Comparison of ENCODE assay signal across 23 cellular contexts in genomic region chr12:104707179-104707578, GRCh38.
DNase-seq lines count a peak whose midpoint lies in the region; FAIRE-seq and TF ChIP-seq lines count a peak whose summit lies in the region.
"Had no signal": no experiment of that assay in that cellular context is flagged by ENCODE, and none has a peak within 500 bp of the region (broad histone marks: within the 10 kb centered on the region; RNA-seq: fewer than 3 reads in every experiment).

No MANE protein-coding gene starts in this region.

- peaks cover 0 to 36% (median 3%) of the 10 kb centered on the region in 3 donors for H3K36me3 Mint-ChIP-seq in CD8-positive, alpha-beta memory T cell
- H3K36me3 Mint-ChIP-seq in activated CD4-positive, alpha-beta memory T cell treated with anti-CD3 and anti-CD28 coated beads, Interleukin-2, amount 10 ng/mL, durations not matched to agents 7 days and 5 days (ENCODE audit: low read depth): peaks cover 15% of the 10 kb centered on the region
- H3K36me3 Mint-ChIP-seq: mesothelial cell of epicardium had no signal

- H3K4me2 ChIP-seq in endothelial cell of umbilical vein (ENCODE audit: insufficient read depth, low read length): no peak overlapping the region

- H3K9me3 Mint-ChIP-seq in CD8-positive, alpha-beta memory T cell: no peaks in the 10 kb centered on the region
- H3K9me3 Mint-ChIP-seq in activated CD4-positive, alpha-beta memory T cell treated with anti-CD3 and anti-CD28 coated beads, Interleukin-2, amount 10 ng/mL, durations not matched to agents 7 days and 5 days: no peaks in the 10 kb centered on the region
- H3K9me3 Mint-ChIP-seq: activated naive CD4-positive, alpha-beta T cell treated with anti-CD3 and anti-CD28 coated beads, Interleukin-2, amount 50 U/mL, for 24 hours; activated T-helper 1 cell treated with anti-CD3 and anti-CD28 coated beads, Interleukin-12 subunit alpha, Interleukin-12 subunit beta, Interleukin-2, Interleukin-4 antibody, amounts not matched to agents 30 ng/mL and 10 ng/mL and 1 ng/mL, durations not matched to agents 14 hours and 24 hours and 36 hours; mesothelial cell of epicardium; naive thymus-derived CD4-positive, alpha-beta T cell had no signal

- H3K27me3 Mint-ChIP-seq in CD8-positive, alpha-beta memory T cell: no peaks in the 10 kb centered on the region
- H3K27me3 Mint-ChIP-seq in activated CD4-positive, alpha-beta memory T cell treated with anti-CD3 and anti-CD28 coated beads, Interleukin-2, amount 10 ng/mL, durations not matched to agents 7 days and 5 days: no peaks in the 10 kb centered on the region
- H3K27me3 Mint-ChIP-seq: activated naive CD4-positive, alpha-beta T cell treated with anti-CD3 and anti-CD28 coated beads, Interleukin-2, amount 50 U/mL, for 24 hours; naive thymus-derived CD4-positive, alpha-beta T cell had no signal

- POLR2A ChIA-PET in CD8-positive, alpha-beta memory T cell (lab: Charles Lee): no interaction called here
- POLR2A ChIA-PET in activated CD4-positive, alpha-beta memory T cell treated with anti-CD3 and anti-CD28 coated beads, Interleukin-2, amount 10 ng/mL, durations not matched to agents 7 days and 5 days (lab: Charles Lee): no interaction called here
- POLR2A ChIA-PET in endothelial cell of umbilical vein (lab: Charles Lee): no interaction called here

- H3K9me1 ChIP-seq in endothelial cell of umbilical vein (replicated peaks; ENCODE audit: control insufficient read depth, extremely low read depth, insufficient read depth, low read length): no peaks in the 10 kb centered on the region

- FAIRE-seq in endothelial cell of umbilical vein (lab: Jason Lieb, UNC): no peak
- FAIRE-seq: D721Med, GM12892 had no signal

- no peak overlapping the region for H3K9ac ChIP-seq in endothelial cell of umbilical vein (replicated peaks; ENCODE audit: extremely low read depth, insufficient read depth, low read length)

- TF ChIP-seq CTCF in endothelial cell of umbilical vein (IDR thresholded peaks at IDR 0.05; ENCODE audit: extremely low read depth in 1 of 2, insufficient read depth in 1 of 2, low read depth in 1 of 2, low read length in 2 of 2): no peak

- peak overlapping the region; percentile 41 for H3K27ac ChIP-seq in ACC112 (ENCODE audit: low read depth, low read length)
- H3K27ac ChIP-seq in CD8-positive, alpha-beta memory T cell (ENCODE audit: low read depth, low read length): no peak overlapping the region
- H3K27ac ChIP-seq in endothelial cell of umbilical vein (ENCODE audit: insufficient read depth, low read depth, low read length): no peak overlapping the region
- H3K27ac ChIP-seq: ascending aorta, C4-2B, skin epidermis had no signal

- no TSS peak for BruUV-seq in endothelial cell of umbilical vein (replicated peaks; lab: Mats Ljungman, UMichigan)

- H3K79me2 ChIP-seq in ACC112 (ENCODE audit: control insufficient read depth, insufficient read depth, low read length, unreplicated experiment) (no peaks in the 10 kb centered on the region), endothelial cell of umbilical vein (ENCODE audit: control insufficient read depth, insufficient read depth, low read length) (no peaks in the 10 kb centered on the region)

- no peaks in the 10 kb centered on the region for H3K27me3 ChIP-seq in ACC112 (ENCODE audit: insufficient read depth, low read length)
- H3K27me3 ChIP-seq in CD8-positive, alpha-beta memory T cell (ENCODE audit: insufficient read depth, low read length, poor library complexity, severe bottlenecking): no peaks in the 10 kb centered on the region
- no peaks in the 10 kb centered on the region for H3K27me3 ChIP-seq in endothelial cell of umbilical vein (ENCODE audit: control insufficient read depth in 2 of 2, insufficient read depth in 2 of 2, low read length in 2 of 2)
- H3K27me3 ChIP-seq: ascending aorta had no signal

- no peak overlapping the region for H3K4me3 Mint-ChIP-seq in CD8-positive, alpha-beta memory T cell
- H3K4me3 Mint-ChIP-seq in activated CD4-positive, alpha-beta memory T cell treated with anti-CD3 and anti-CD28 coated beads, Interleukin-2, amount 10 ng/mL, durations not matched to agents 7 days and 5 days: no peak overlapping the region
- H3K4me3 Mint-ChIP-seq: activated naive CD4-positive, alpha-beta T cell treated with anti-CD3 and anti-CD28 coated beads, Interleukin-2, amount 50 U/mL, for 24 hours; activated T-helper 1 cell treated with anti-CD3 and anti-CD28 coated beads, Interleukin-12 subunit alpha, Interleukin-12 subunit beta, Interleukin-2, Interleukin-4 antibody, amounts not matched to agents 30 ng/mL and 10 ng/mL and 1 ng/mL, durations not matched to agents 14 hours and 24 hours and 36 hours; mesothelial cell of epicardium; naive thymus-derived CD4-positive, alpha-beta T cell had no signal

- H3K4me1 Mint-ChIP-seq in CD8-positive, alpha-beta memory T cell: peaks cover 42 to 77% (median 49%) of the 10 kb centered on the region in 3 donors
- peaks cover 24% of the 10 kb centered on the region for H3K4me1 Mint-ChIP-seq in activated CD4-positive, alpha-beta memory T cell treated with anti-CD3 and anti-CD28 coated beads, Interleukin-2, amount 10 ng/mL, durations not matched to agents 7 days and 5 days

- TF ChIP-seq POLR2A in endothelial cell of umbilical vein (IDR thresholded peaks at IDR 0.05; ENCODE audit: low read depth, low read length): no peak

- peak overlapping the region in 6 of 8 donors; percentile 2 to 81 (median 58) for H3K27ac Mint-ChIP-seq in CD8-positive, alpha-beta memory T cell
- H3K27ac Mint-ChIP-seq in activated CD4-positive, alpha-beta memory T cell treated with anti-CD3 and anti-CD28 coated beads, Interleukin-2, amount 10 ng/mL, durations not matched to agents 7 days and 5 days: peak overlapping the region; percentile 6
- H3K27ac Mint-ChIP-seq: mesothelial cell of epicardium had no signal

- CTCF ChIA-PET in CD8-positive, alpha-beta memory T cell (lab: Charles Lee): no interaction called here
- CTCF ChIA-PET in activated CD4-positive, alpha-beta memory T cell treated with anti-CD3 and anti-CD28 coated beads, Interleukin-2, amount 10 ng/mL, durations not matched to agents 7 days and 5 days (lab: Charles Lee): no interaction called here
- CTCF ChIA-PET in endothelial cell of umbilical vein (lab: Charles Lee): no interaction called here

- dilution Hi-C loops in endothelial cell of umbilical vein (cut with MboI; ENCODE audit: extremely low pct_ligation_motif_present, low sequenced_read_pairs): no loop called here

- H2AFZ ChIP-seq in ACC112 (ENCODE audit: low read length, unreplicated experiment): no peak overlapping the region
- no peak overlapping the region for H2AFZ ChIP-seq in endothelial cell of umbilical vein (ENCODE audit: low read depth, low read length)

- intact Hi-C loops in endothelial cell of umbilical vein (cut with micrococcal nuclease): no loop called here

- no peaks in the 10 kb centered on the region for H3K36me3 ChIP-seq in ACC112 (ENCODE audit: insufficient read depth, low read length)
- no peaks in the 10 kb centered on the region for H3K36me3 ChIP-seq in CD8-positive, alpha-beta memory T cell (ENCODE audit: insufficient read depth, low read length)
- H3K36me3 ChIP-seq in endothelial cell of umbilical vein (ENCODE audit: control insufficient read depth in 2 of 2, extremely low read depth in 1 of 2, insufficient read depth in 2 of 2, low read length in 2 of 2): no peaks in the 10 kb centered on the region
- H3K36me3 ChIP-seq: ascending aorta had no signal

- no peak overlapping the region for H3K4me3 ChIP-seq in ACC112 (ENCODE audit: low read depth, low read length)
- no peak overlapping the region for H3K4me3 ChIP-seq in CD8-positive, alpha-beta memory T cell (ENCODE audit: low read length)
- H3K4me3 ChIP-seq in endothelial cell of umbilical vein (replicated peaks in 1 of 3; ENCODE audit: insufficient read depth in 1 of 3, low read depth in 1 of 3, low read length in 3 of 3): no peak overlapping the region
- H3K4me3 ChIP-seq: ascending aorta, skin epidermis had no signal

- no peaks in the 10 kb centered on the region for H4K20me1 ChIP-seq in endothelial cell of umbilical vein (replicated peaks; ENCODE audit: control insufficient read depth, extremely low read depth, insufficient read depth, low read length)

- H3K9me3 ChIP-seq in CD8-positive, alpha-beta memory T cell (ENCODE audit: low read length): no peaks in the 10 kb centered on the region
- H3K9me3 ChIP-seq in endothelial cell of umbilical vein (replicated peaks; ENCODE audit: control insufficient read depth, insufficient read depth, low read length): no peaks in the 10 kb centered on the region
- H3K9me3 ChIP-seq: ascending aorta had no signal

- H3K4me1 ChIP-seq in ACC112 (ENCODE audit: control insufficient read depth, insufficient read depth, low read length, unreplicated experiment) (peaks cover 51% of the 10 kb centered on the region), endothelial cell of umbilical vein (ENCODE audit: control insufficient read depth, extremely low read depth, insufficient read depth, low read length) (no peaks in the 10 kb centered on the region)
- H3K4me1 ChIP-seq in CD8-positive, alpha-beta memory T cell (ENCODE audit: insufficient read depth, low read length): no peaks in the 10 kb centered on the region

- DNase-seq in CD8-positive, alpha-beta memory T cell: no peak
- DNase-seq in activated CD4-positive, alpha-beta memory T cell treated with anti-CD3 and anti-CD28 coated beads, Interleukin-2, amount 10 ng/mL, durations not matched to agents 7 days and 5 days: no peak
- DNase-seq in endothelial cell of umbilical vein (ENCODE audit: low read depth, low spot score) (no peak), retina (no peak), NCI-H524 (lab: John Stamatoyannopoulos, UW) (no peak), iPS-NIHi7 (ENCODE audit: extremely low spot score) (no peak)
- no peak for DNase-seq in stimulated activated CD4-positive, alpha-beta T cell treated with anti-CD3 and anti-CD28 coated beads, Interleukin-2, amount 100 ng/mL, for 48 hours
- DNase-seq: activated CD4-positive, CD25-positive, alpha-beta regulatory T cell treated with anti-CD3 and anti-CD28 coated beads, Interleukin-2, amount 50 U/mL, for 72 hours; central memory CD4-positive, alpha-beta T cell; glutamatergic neuron; naive thymus-derived CD4-positive, alpha-beta T cell; NCI-H446 treated with DMSO at 0.1 percent for 48 hours; RPMI8226; T-helper 2 cell had no signal

TF ChIP-seq in endothelial cell of umbilical vein, 7 proteins besides CTCF, POLR2A, EP300 and RAD21:
- TF ChIP-seq MAX (IDR thresholded peaks at IDR 0.05; ENCODE audit: insufficient read depth, insufficient read length): no peak
- peak; percentile 35 for TF ChIP-seq FOS (IDR thresholded peaks at IDR 0.05; ENCODE audit: borderline replicate concordance, insufficient read depth, low read length)
